Comparison of ENCODE assay signal across 23 cellular contexts in the genomic region with DNA sequence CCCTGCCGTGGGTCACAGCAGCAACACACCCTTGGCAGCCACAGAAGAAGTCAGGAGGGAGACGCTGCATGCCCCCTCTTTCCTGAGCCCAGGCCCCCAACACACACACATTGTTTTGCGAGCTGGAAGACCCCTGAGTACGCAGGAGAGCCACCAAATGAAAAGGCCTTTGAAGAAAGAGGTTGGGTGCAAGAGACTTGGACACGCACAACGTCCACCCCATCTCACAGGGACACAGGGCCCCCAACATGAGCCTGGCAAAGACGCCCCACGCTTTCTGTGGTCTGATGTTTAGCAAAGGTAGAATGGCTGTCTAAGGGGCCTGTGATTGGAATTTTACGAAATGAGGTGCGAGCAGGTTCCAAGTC.
DNase-seq lines count a peak whose midpoint lies in the region; ATAC-seq, FAIRE-seq and TF ChIP-seq lines count a peak whose summit lies in the region.
"Had no signal": no experiment of that assay in that cellular context is flagged by ENCODE, and none has a peak within 500 bp of the region (broad histone marks: within the 10 kb centered on the region; RNA-seq: fewer than 3 reads in every experiment).

No MANE protein-coding gene starts in this region.

- H3K27ac Mint-ChIP-seq in H9 (0 out of 7 replicates have a peak overlapping the region, but pooled peaks of 1 of the 3 experiments have one; percentile 31), neural progenitor cell (peak overlapping the region; percentile 69)
- H3K27ac Mint-ChIP-seq: CD4-positive, CD25-positive, alpha-beta regulatory T cell; CD8-positive, alpha-beta memory T cell had no signal

- H2AK5ac ChIP-seq in H9 (ENCODE audit: insufficient read length, low read length) = no peak overlapping the region

- H3K27me3 ChIP-seq in BLaER1 treated with 17β-estradiol and CSF1 and Interleukin-3, amounts not matched to agents 10 nM and 100 nM = peaks cover 0 to 32% (median 7%) of the 10 kb centered on the region in 11 experiments; a peak in 11 of 22 replicates
- H3K27me3 ChIP-seq in H9 (ENCODE audit: insufficient read depth, low read length) = no peaks in the 10 kb centered on the region
- no peaks in the 10 kb centered on the region for H3K27me3 ChIP-seq in neural progenitor cell
- H3K27me3 ChIP-seq in sigmoid colon = peaks cover 0 to 4% (median 0%) of the 10 kb centered on the region in 3 donors
- H3K27me3 ChIP-seq: BE2C had no signal

- TF ChIP-seq CTCF in H9 (conservative IDR thresholded peaks at IDR 0.05) (no peak), neural progenitor cell (IDR thresholded peaks at IDR 0.05) (no peak), sigmoid colon (IDR thresholded peaks at IDR 0.05) (no peak), D721Med (IDR thresholded peaks at IDR 0.05; ENCODE audit: insufficient read depth, missing control alignments) (no peak)

- no peaks in the 10 kb centered on the region for H4K20me1 ChIP-seq in BLaER1 treated with 17β-estradiol and CSF1 and Interleukin-3, amounts not matched to agents 10 nM and 100 nM
- H4K20me1 ChIP-seq in H9 (ENCODE audit: control insufficient read depth, insufficient read depth, insufficient read length) = no peaks in the 10 kb centered on the region
- no peaks in the 10 kb centered on the region for H4K20me1 ChIP-seq in neural progenitor cell (ENCODE audit: low read depth)

- no peak overlapping the region for H3K23ac ChIP-seq in H9 (ENCODE audit: insufficient read length, low read depth, low read length)

- no CpG with 5 or more reads among the region's 10 CpGs for WGBS in H9 (ENCODE audit: extremely low coverage, insufficient read length, low lambda C conversion rate)
- WGBS in sigmoid colon, 2 donors = 85 to 89% methylated on average over 10 of the region's 10 CpGs

- peak overlapping the region in 8 of 11 experiments; percentile 11 to 84 (median 77); a peak in 12 of 22 replicates for H3K4me2 ChIP-seq in BLaER1 treated with 17β-estradiol and CSF1 and Interleukin-3, amounts not matched to agents 10 nM and 100 nM
- no peak overlapping the region for H3K4me2 ChIP-seq in H9 (ENCODE audit: insufficient read depth, insufficient read length, low read length)
- H3K4me2 ChIP-seq in neural progenitor cell = no peak overlapping the region

- H3K9me3 Mint-ChIP-seq in H9 = no peaks in the 10 kb centered on the region; a peak in 3 of 5 replicates
- peaks cover 2% of the 10 kb centered on the region for H3K9me3 Mint-ChIP-seq in neural progenitor cell
- H3K9me3 Mint-ChIP-seq: CD14-positive monocyte; CD4-positive, alpha-beta memory T cell; CD4-positive, CD25-positive, alpha-beta regulatory T cell; CD8-positive, alpha-beta memory T cell had no signal

- no peak overlapping the region for H2BK15ac ChIP-seq in H9 (ENCODE audit: low read depth, low read length)

- no peak overlapping the region for H3K18ac ChIP-seq in H9 (ENCODE audit: insufficient read length, low read depth, low read length)

- no peaks in the 10 kb centered on the region for H3K9me3 ChIP-seq in BLaER1 treated with 17β-estradiol and CSF1 and Interleukin-3, amounts not matched to agents 10 nM and 100 nM (replicated peaks in 1 of 11)
- no peaks in the 10 kb centered on the region for H3K9me3 ChIP-seq in H9 (ENCODE audit: control insufficient read depth, low read depth, low read length)
- no peaks in the 10 kb centered on the region for H3K9me3 ChIP-seq in neural progenitor cell (ENCODE audit: low read depth)
- no peaks in the 10 kb centered on the region for H3K9me3 ChIP-seq in sigmoid colon
- H3K9me3 ChIP-seq: BE2C had no signal

- H3K14ac ChIP-seq in H9 (ENCODE audit: insufficient read depth, low read length) = peak overlapping the region; percentile 48; the same call in 1 of the 2 replicates

- H3K4ac ChIP-seq in H9 (ENCODE audit: low read depth, low read length) = no peak overlapping the region

- H3K4me3 Mint-ChIP-seq in H9 (no peak overlapping the region; a peak in 1 of 5 replicates), neural progenitor cell (no peak overlapping the region)
- H3K4me3 Mint-ChIP-seq: CD14-positive monocyte; CD4-positive, alpha-beta memory T cell; CD4-positive, CD25-positive, alpha-beta regulatory T cell; CD8-positive, alpha-beta memory T cell had no signal

- no peak for TF ChIP-seq EP300 in sigmoid colon (IDR thresholded peaks at IDR 0.05)

- H4K91ac ChIP-seq in H9 (ENCODE audit: insufficient read length, low read depth, low read length) = no peak overlapping the region

- H4K8ac ChIP-seq in H9 (replicated peaks; ENCODE audit: insufficient read length, low read depth, low read length) = no peak overlapping the region

- no peaks in the 10 kb centered on the region for H3K36me3 ChIP-seq in BLaER1 treated with 17β-estradiol and CSF1 and Interleukin-3, amounts not matched to agents 10 nM and 100 nM
- no peaks in the 10 kb centered on the region for H3K36me3 ChIP-seq in neural progenitor cell
- H3K36me3 ChIP-seq in sigmoid colon = no peaks in the 10 kb centered on the region
- H3K36me3 ChIP-seq: BE2C had no signal

- peaks cover 19 to 27% of the 10 kb centered on the region in 2 experiments for H3K4me1 Mint-ChIP-seq in H9
- H3K4me1 Mint-ChIP-seq in neural progenitor cell = peaks cover 35% of the 10 kb centered on the region
- H3K4me1 Mint-ChIP-seq: CD14-positive monocyte; CD4-positive, alpha-beta memory T cell; CD4-positive, CD25-positive, alpha-beta regulatory T cell; CD8-positive, alpha-beta memory T cell had no signal

- intact Hi-C loops in sigmoid colon (cut with DNase I) = no loop called here

- ATAC-seq in HG03135 (IDR thresholded peaks at IDR 0.05; ENCODE audit: unreplicated experiment) = no peak
- no peak for ATAC-seq in HG03039 (IDR thresholded peaks at IDR 0.05; ENCODE audit: unreplicated experiment)

- H3K36me3 Mint-ChIP-seq in H9 (ENCODE audit: insufficient read depth in 1 of 3, low read depth in 3 of 3) = no peaks in the 10 kb centered on the region
- H3K36me3 Mint-ChIP-seq in neural progenitor cell = no peaks in the 10 kb centered on the region
- H3K36me3 Mint-ChIP-seq: CD14-positive monocyte; CD4-positive, alpha-beta memory T cell; CD4-positive, CD25-positive, alpha-beta regulatory T cell; CD8-positive, alpha-beta memory T cell had no signal

- peaks cover 14% of the 10 kb centered on the region for H3F3A ChIP-seq in neural progenitor cell (ENCODE audit: low read depth)

- H3K4me1 ChIP-seq in BLaER1 treated with 17β-estradiol and CSF1 and Interleukin-3, amounts not matched to agents 10 nM and 100 nM = peaks cover 35 to 80% (median 77%) of the 10 kb centered on the region in 10 experiments
- no peaks in the 10 kb centered on the region; the same call in 1 of the 2 replicates for H3K4me1 ChIP-seq in H9 (ENCODE audit: insufficient read depth, low read length)
- H3K4me1 ChIP-seq in neural progenitor cell = peaks cover 11% of the 10 kb centered on the region
- no peaks in the 10 kb centered on the region for H3K4me1 ChIP-seq in sigmoid colon
- H3K4me1 ChIP-seq: BE2C had no signal

- H2BK20ac ChIP-seq in H9 (ENCODE audit: low read depth, low read length, poor library complexity, severe bottlenecking) = no peak overlapping the region

- no peak for FAIRE-seq in D721Med (lab: Jason Lieb, UNC)
- FAIRE-seq: A204.1, G401.6, GM12891, GM19239 had no signal

- no peak overlapping the region for H3K56ac ChIP-seq in H9 (ENCODE audit: insufficient read length, low read depth, low read length)

- H3K27ac ChIP-seq in BLaER1 treated with 17β-estradiol and CSF1 and Interleukin-3, amounts not matched to agents 10 nM and 100 nM = no peak overlapping the region
- H3K27ac ChIP-seq in H9 (ENCODE audit: insufficient read length, low read depth, low read length) (no peak overlapping the region), neural progenitor cell (no peak overlapping the region), sigmoid colon (no peak overlapping the region)

- H2BK12ac ChIP-seq in H9 (ENCODE audit: insufficient read length, low read depth, low read length) = no peak overlapping the region

- H3K79me1 ChIP-seq in H9 (ENCODE audit: insufficient read depth, low read depth, low read length, poor library complexity, severe bottlenecking) = no peaks in the 10 kb centered on the region

- no peak overlapping the region for H2BK5ac ChIP-seq in H9 (ENCODE audit: insufficient read length, low read length)

- no peak overlapping the region for H4K5ac ChIP-seq in H9 (ENCODE audit: insufficient read length, low read depth, low read length)

- H3K79me2 ChIP-seq in H9 (ENCODE audit: insufficient read depth, low read length) (no peaks in the 10 kb centered on the region), neural progenitor cell (ENCODE audit: low read depth) (no peaks in the 10 kb centered on the region)

- H2BK120ac ChIP-seq in H9 (ENCODE audit: low read depth, low read length, poor library complexity, severe bottlenecking) = no peak overlapping the region

- no peak for DNase-seq in H9
- no peak for DNase-seq in neural progenitor cell (ENCODE audit: low spot score)
- peak; percentile 37 for DNase-seq in sigmoid colon
- DNase-seq in D721Med (ENCODE audit: insufficient read length, low spot score) = no peak
- no peak for DNase-seq in KG1 (lab: John Stamatoyannopoulos, UW)
- DNase-seq: 8988T; ACHN; BE2C; C1 segment of cervical spinal cord; CD4-positive, alpha-beta memory T cell; CD4-positive, CD25-positive, alpha-beta regulatory T cell; CD8-positive, alpha-beta memory T cell; COR-L47; DMS79 treated with DMSO at 0.1 percent for 48 hours; GF-D8 had no signal

- no peak overlapping the region for H3T11ph ChIP-seq in H9 (ENCODE audit: low read length)

- no peak overlapping the region for H3K4me3 ChIP-seq in BLaER1 treated with 17β-estradiol and CSF1 and Interleukin-3, amounts not matched to agents 10 nM and 100 nM
- H3K4me3 ChIP-seq in neural progenitor cell (no peak overlapping the region), sigmoid colon (no peak overlapping the region)

- H3K23me2 ChIP-seq in H9 (ENCODE audit: insufficient read length, low read depth, low read length, poor library complexity, severe bottlenecking) = no peaks in the 10 kb centered on the region

- H2AFZ ChIP-seq in H9 (ENCODE audit: low read length) = no peak overlapping the region
- no peak overlapping the region for H2AFZ ChIP-seq in neural progenitor cell (replicated peaks)

- H3K27me3 Mint-ChIP-seq in H9 (ENCODE audit: low read depth) (peaks cover 18% of the 10 kb centered on the region), neural progenitor cell (ENCODE audit: insufficient read depth, low read depth) (peaks cover 4% of the 10 kb centered on the region)
- H3K27me3 Mint-ChIP-seq: CD4-positive, CD25-positive, alpha-beta regulatory T cell had no signal

- H3K9ac ChIP-seq in BLaER1 treated with 17β-estradiol and CSF1 and Interleukin-3, amounts not matched to agents 10 nM and 100 nM = no peak overlapping the region
- H3K9ac ChIP-seq in H9 (ENCODE audit: extremely low read depth, insufficient read length, low read length) = no peak overlapping the region
- no peak overlapping the region for H3K9ac ChIP-seq in neural progenitor cell

- TF ChIP-seq POLR2A in sigmoid colon (IDR thresholded peaks at IDR 0.05) = no peak

Comparison
In these comparisons a context has a peak if more than half of its experiments do, and no peak if none do; other contexts are left out.
1. H3K4me2 ChIP-seq: peak in BLaER1 treated with 17β-estradiol and CSF1 and Interleukin-3, amounts not matched to agents 10 nM and 100 nM (8 of 11); none in H9 (single experiment) and neural progenitor cell (single experiment).